ENCODE assay signal across 19 cellular contexts in the genomic region with DNA sequence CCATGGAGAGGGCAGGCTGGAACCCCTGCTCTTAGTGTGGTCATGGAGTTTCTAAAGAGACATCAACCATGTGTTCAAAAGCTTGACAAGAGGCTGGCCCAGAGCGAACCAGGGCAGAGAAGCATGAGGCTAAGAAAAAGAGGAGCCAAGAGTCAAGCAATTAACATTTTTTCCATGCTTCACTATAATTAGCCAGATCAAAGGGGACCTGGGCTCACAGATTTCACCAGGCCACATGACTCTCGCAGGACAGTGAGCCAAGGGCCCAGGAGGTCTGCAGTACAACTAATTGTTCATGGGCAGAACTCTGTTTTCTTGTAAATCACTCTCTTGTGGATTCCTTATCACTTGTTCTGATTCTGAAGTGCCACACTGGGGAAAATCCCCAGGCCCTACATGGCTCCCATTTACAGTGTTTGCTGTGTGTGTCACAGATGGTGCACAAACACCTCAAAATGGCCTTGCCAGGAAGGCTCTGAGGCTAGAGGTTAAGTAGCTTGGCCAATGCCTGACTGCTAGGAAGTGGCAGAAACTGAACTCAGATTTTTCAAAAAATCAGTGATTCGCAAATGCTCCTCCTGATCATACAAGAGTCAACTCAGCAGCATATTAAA.
A peak's percentile ranks its signal among the peaks of the same experiment; 100 is the strongest.
DNase-seq lines count a peak whose midpoint lies in the region; ATAC-seq and TF ChIP-seq lines count a peak whose summit lies in the region.
"Had no signal": no experiment of that assay in that cellular context is flagged by ENCODE, and none has a peak within 500 bp of the region (broad histone marks: within the 10 kb centered on the region; RNA-seq: fewer than 3 reads in every experiment).

No MANE protein-coding gene starts in this region.

- H3K27ac Mint-ChIP-seq in activated naive CD4-positive, alpha-beta T cell treated with anti-CD3 and anti-CD28 coated beads, Interleukin-2, amount 10 ng/mL, durations not matched to agents 7 days and 5 days: no peak overlapping the region
- H3K27ac Mint-ChIP-seq: stimulated activated naive CD8-positive, alpha-beta T cell treated with anti-CD3 and anti-CD28 coated beads, Interleukin-15, amount 100 ng/mL, for 72 hours; T-cell had no signal

- DNase-seq in DMS 273 (lab: John Stamatoyannopoulos, UW; ENCODE audit: unreplicated experiment) (peak; percentile 26), DMS 273 treated with DMSO at 0.1 percent for 48 hours (lab: John Stamatoyannopoulos, UW) (no peak), astrocyte of the spinal cord (ENCODE audit: low read depth, low spot score) (peak; percentile 29), right cardiac atrium (peak; percentile 32 to 66 (median 64)), sciatic nerve (ENCODE audit: low spot score) (no peak), AML-193 (lab: John Stamatoyannopoulos, UW) (no peak)
- no peak for DNase-seq in activated naive CD4-positive, alpha-beta T cell treated with anti-CD3 and anti-CD28 coated beads, Interleukin-2, amount 10 ng/mL, durations not matched to agents 7 days and 5 days
- DNase-seq: activated naive CD4-positive, alpha-beta T cell treated with anti-CD3 and anti-CD28 coated beads, Interleukin-2, amount 50 U/mL, for 16 hours; COR-L47; glutamatergic neuron; MM.1S; NCI-H226; PC-9; stimulated activated naive CD8-positive, alpha-beta T cell treated with anti-CD3 and anti-CD28 coated beads, Interleukin-15, amount 100 ng/mL, for 72 hours; T-cell had no signal

- no peaks in the 10 kb centered on the region for H3K4me1 Mint-ChIP-seq in activated naive CD4-positive, alpha-beta T cell treated with anti-CD3 and anti-CD28 coated beads, Interleukin-2, amount 10 ng/mL, durations not matched to agents 7 days and 5 days
- H3K4me1 Mint-ChIP-seq: stimulated activated naive CD8-positive, alpha-beta T cell treated with anti-CD3 and anti-CD28 coated beads, Interleukin-15, amount 100 ng/mL, for 72 hours; T-cell had no signal

- 73% methylated on average over 3 of the region's 3 CpGs for WGBS in right cardiac atrium

- H3K36me3 Mint-ChIP-seq in activated naive CD4-positive, alpha-beta T cell treated with anti-CD3 and anti-CD28 coated beads, Interleukin-2, amount 10 ng/mL, durations not matched to agents 7 days and 5 days: no peaks in the 10 kb centered on the region
- H3K36me3 Mint-ChIP-seq: T-cell had no signal

- no peak for TF ChIP-seq CTCF in astrocyte of the spinal cord (IDR thresholded peaks at IDR 0.05; ENCODE audit: low read depth, low read length)

- intact Hi-C loops in right cardiac atrium (cut with DNase I) (no loop called here), sciatic nerve (cut with DNase I) (no loop called here)

- peaks cover 18% of the 10 kb centered on the region for H3K4me1 ChIP-seq in right cardiac atrium (ENCODE audit: control insufficient read depth, insufficient read depth, low read length)

- no peaks in the 10 kb centered on the region for H3K9me3 ChIP-seq in right cardiac atrium (ENCODE audit: control insufficient read depth, low read length)

- no peak overlapping the region for H3K4me3 ChIP-seq in astrocyte of the spinal cord (ENCODE audit: low read depth, low read length)
- H3K4me3 ChIP-seq in right cardiac atrium (ENCODE audit: low read length): no peak overlapping the region
- H3K4me3 ChIP-seq: PC-9, skin epidermis had no signal

- H3K27me3 ChIP-seq in right cardiac atrium (ENCODE audit: control insufficient read depth, insufficient read depth): no peaks in the 10 kb centered on the region

- H3K27me3 Mint-ChIP-seq in activated naive CD4-positive, alpha-beta T cell treated with anti-CD3 and anti-CD28 coated beads, Interleukin-2, amount 10 ng/mL, durations not matched to agents 7 days and 5 days: no peaks in the 10 kb centered on the region
- H3K27me3 Mint-ChIP-seq: stimulated activated naive CD8-positive, alpha-beta T cell treated with anti-CD3 and anti-CD28 coated beads, Interleukin-15, amount 100 ng/mL, for 72 hours had no signal

- H3K9me3 Mint-ChIP-seq in activated naive CD4-positive, alpha-beta T cell treated with anti-CD3 and anti-CD28 coated beads, Interleukin-2, amount 10 ng/mL, durations not matched to agents 7 days and 5 days: no peaks in the 10 kb centered on the region
- H3K9me3 Mint-ChIP-seq: stimulated activated naive CD8-positive, alpha-beta T cell treated with anti-CD3 and anti-CD28 coated beads, Interleukin-15, amount 100 ng/mL, for 72 hours; T-cell had no signal

- CTCF ChIA-PET in activated naive CD4-positive, alpha-beta T cell treated with anti-CD3 and anti-CD28 coated beads, Interleukin-2, amount 10 ng/mL, durations not matched to agents 7 days and 5 days (lab: Charles Lee): no interaction called here

- in situ Hi-C loops in astrocyte of the spinal cord (cut with HindIII; ENCODE audit: low sequenced_read_pairs): no loop called here

- peak overlapping the region; percentile 71 for H3K27ac ChIP-seq in right cardiac atrium (ENCODE audit: low read length)
- H3K27ac ChIP-seq: 22Rv1, PC-9, skin epidermis had no signal

- peak; percentile 80 to 90 for ATAC-seq in right cardiac atrium
- ATAC-seq in sciatic nerve: peak; percentile 32
- ATAC-seq in GM21786 (IDR thresholded peaks at IDR 0.05; ENCODE audit: unreplicated experiment): no peak
- ATAC-seq: left lobe of liver; stimulated activated naive CD8-positive, alpha-beta T cell treated with anti-CD3 and anti-CD28 coated beads, Interleukin-15, amount 100 ng/mL, for 72 hours; T-cell had no signal

- no peak overlapping the region for H3K4me3 Mint-ChIP-seq in activated naive CD4-positive, alpha-beta T cell treated with anti-CD3 and anti-CD28 coated beads, Interleukin-2, amount 10 ng/mL, durations not matched to agents 7 days and 5 days
- H3K4me3 Mint-ChIP-seq: stimulated activated naive CD8-positive, alpha-beta T cell treated with anti-CD3 and anti-CD28 coated beads, Interleukin-15, amount 100 ng/mL, for 72 hours; T-cell had no signal

Comparison
In these comparisons a context has a peak if more than half of its experiments do, and no peak if none do; other contexts are left out.
1. DNase-seq: peak in DMS 273 (single experiment), astrocyte of the spinal cord (single experiment) and right cardiac atrium (3 of 3); none in DMS 273 treated with DMSO at 0.1 percent for 48 hours (single experiment), sciatic nerve (single experiment), activated naive CD4-positive, alpha-beta T cell treated with anti-CD3 and anti-CD28 coated beads, Interleukin-2, amount 10 ng/mL, durations not matched to agents 7 days and 5 days (single experiment) and AML-193 (0 of 2).